Comparison of ENCODE assay signal across 20 cellular contexts in the genomic region with DNA sequence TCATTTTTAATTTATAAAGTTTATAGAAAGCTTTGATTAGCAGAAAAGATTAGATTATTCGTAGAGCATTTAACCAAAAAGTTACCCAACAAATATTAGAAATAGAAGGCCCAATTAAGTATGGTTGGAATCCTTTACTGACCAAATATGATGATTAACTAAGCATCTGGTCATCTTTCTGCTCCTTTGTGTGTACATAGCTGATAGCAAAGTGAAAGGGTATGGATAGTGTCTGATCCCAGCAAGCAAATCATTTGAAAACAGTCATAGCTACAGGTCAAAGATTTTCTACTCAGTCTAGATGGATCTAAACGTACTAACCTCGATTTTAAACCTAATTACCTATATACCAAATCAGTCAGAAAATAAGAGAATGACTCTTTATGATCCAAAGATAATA. TPM values are rescaled to one million over a fixed set of nuclear protein-coding genes. Genes with fewer than 3 reads are reported as not detected.
"Had no signal": no experiment of that assay in that cellular context is flagged by ENCODE, and none has a peak within 500 bp of the region (broad histone marks: within the 10 kb centered on the region; RNA-seq: fewer than 3 reads in every experiment).

No MANE protein-coding gene starts in this region.

- H3K4me3 Mint-ChIP-seq: immature natural killer cell; memory B cell; naive thymus-derived CD4-positive, alpha-beta T cell; nephron progenitor cell had no signal

- H3K27me3 Mint-ChIP-seq: memory B cell; naive thymus-derived CD4-positive, alpha-beta T cell had no signal

- H3K27ac ChIP-seq: foreskin keratinocyte, left ventricle myocardium inferior, lower lobe of right lung, right atrium auricular region, stomach, thoracic aorta had no signal

- H3K9me3 ChIP-seq: left ventricle myocardium inferior, lower lobe of right lung, right atrium auricular region, thoracic aorta had no signal

- H3K4me1 Mint-ChIP-seq: memory B cell had no signal

- ATAC-seq: foreskin keratinocyte; left cardiac atrium; lower lobe of right lung; naive thymus-derived CD4-positive, alpha-beta T cell had no signal

- H3K9me3 Mint-ChIP-seq: immature natural killer cell, memory B cell, nephron progenitor cell had no signal

- H3K4me1 ChIP-seq: left ventricle myocardium inferior, lower lobe of right lung had no signal

- H3K27me3 ChIP-seq: foreskin keratinocyte, right atrium auricular region, stomach had no signal

- H3K27ac Mint-ChIP-seq: memory B cell; naive thymus-derived CD4-positive, alpha-beta T cell; nephron progenitor cell had no signal

- H3K36me3 ChIP-seq: left ventricle myocardium inferior, lower lobe of right lung, right atrium auricular region, thoracic aorta had no signal

- H3K4me3 ChIP-seq: left ventricle myocardium inferior, lower lobe of right lung, right atrium auricular region, stomach, thoracic aorta had no signal

- DNase-seq: dermis blood vessel endothelial cell; foreskin keratinocyte; immature natural killer cell; kidney; left cardiac atrium; left ventricle myocardium inferior; lower lobe of right lung; midbrain; naive thymus-derived CD4-positive, alpha-beta T cell; nephron progenitor cell; posterior cingulate gyrus; small intestine; stimulated activated CD4-positive, alpha-beta T cell treated with anti-CD3 and anti-CD28 coated beads, Interleukin-12 subunit alpha, Interleukin-12 subunit beta, amount 100 ng/mL, for 4 hours; stimulated activated naive CD4-positive, alpha-beta T cell; stomach; substantia nigra; trophoblast cell had no signal

RNA-seq across cellular contexts. Expression of a gene that starts 7.3 kb away (rescaled TPM):
- total RNA-seq: foreskin keratinocyte; lower lobe of right lung; naive thymus-derived CD4-positive, alpha-beta T cell had no signal
- polyA plus RNA-seq: foreskin keratinocyte; immature natural killer cell; naive thymus-derived CD4-positive, alpha-beta T cell had no signal
